18 cellular contexts compared by ENCODE assay signal in the genomic region with DNA sequence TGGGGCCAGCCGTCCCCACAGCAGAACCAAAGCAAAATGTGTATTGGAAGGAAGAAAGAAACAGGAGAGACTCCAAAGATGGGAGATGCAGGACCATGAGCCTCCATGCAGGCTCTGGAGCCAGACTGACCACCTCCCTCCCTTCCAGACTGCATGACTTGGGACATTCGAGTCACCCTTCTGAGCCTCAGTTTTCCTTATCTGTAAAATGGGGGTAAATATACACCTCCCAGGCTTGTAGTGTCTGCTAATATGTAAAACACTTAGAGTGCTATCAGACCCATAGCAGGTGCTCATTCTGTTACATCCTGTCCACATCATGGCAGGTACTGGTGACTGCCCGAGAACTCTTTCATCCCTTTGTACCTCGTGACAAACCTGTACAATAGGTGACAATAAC.
DNase-seq lines count a peak whose midpoint lies in the region; ATAC-seq, FAIRE-seq and TF ChIP-seq lines count a peak whose summit lies in the region.
"Had no signal": no experiment of that assay in that cellular context is flagged by ENCODE, and none has a peak within 500 bp of the region (broad histone marks: within the 10 kb centered on the region; RNA-seq: fewer than 3 reads in every experiment).

No MANE protein-coding gene starts in this region.

- no peaks in the 10 kb centered on the region for H3K9me2 ChIP-seq in OCI-LY1 (ENCODE audit: low read depth, low read length)

- H2AFZ ChIP-seq in OCI-LY1 (ENCODE audit: low read length) (no peak overlapping the region), K562 (ENCODE audit: low read depth, low read length) (no peak overlapping the region)

- intact Hi-C loops in K562 (cut with micrococcal nuclease): no loop called here

- H4K20me1 ChIP-seq in OCI-LY1 (ENCODE audit: insufficient read depth, low read length): no peaks in the 10 kb centered on the region
- H4K20me1 ChIP-seq in K562 (replicated peaks; ENCODE audit: control insufficient read depth, insufficient read depth, low read length): peaks cover 14% of the 10 kb centered on the region; the same call in 1 of the 2 replicates

- peaks cover 14% of the 10 kb centered on the region for H3K4me1 Mint-ChIP-seq in HFFc6 (ENCODE audit: low read depth)

- ATAC-seq in K562 (no peak), GM18517 (IDR thresholded peaks at IDR 0.05; ENCODE audit: unreplicated experiment) (no peak)

- peak overlapping the region; percentile 28; the same call in 1 of the 2 replicates for H3K4me2 ChIP-seq in OCI-LY1 (ENCODE audit: low read length)
- H3K4me2 ChIP-seq in K562 (ENCODE audit: insufficient read depth, low read length): no peak overlapping the region

- H3K36me3 ChIP-seq in OCI-LY1 (ENCODE audit: insufficient read depth, low read length) (peaks cover 37% of the 10 kb centered on the region), K562 (ENCODE audit: control insufficient read depth, insufficient read depth, low read length) (no peaks in the 10 kb centered on the region)

- TF ChIP-seq EP300 in K562 (IDR thresholded peaks at IDR 0.05; ENCODE audit: low read length): no peak

- peak overlapping the region; percentile 10; the same call in 1 of the 2 replicates for H3K27ac Mint-ChIP-seq in HFFc6
- H3K27ac Mint-ChIP-seq: CD4-positive, alpha-beta T cell had no signal

- H3K79me2 ChIP-seq in OCI-LY1 (ENCODE audit: insufficient read depth, low read length): no peaks in the 10 kb centered on the region
- no peaks in the 10 kb centered on the region for H3K79me2 ChIP-seq in K562 (ENCODE audit: control insufficient read depth, insufficient read depth, low read length)

- TF ChIP-seq CTCF in HFFc6 (IDR thresholded peaks at IDR 0.05): no peak
- TF ChIP-seq CTCF in OCI-LY1 (IDR thresholded peaks at IDR 0.05; ENCODE audit: low read length): no peak
- no peak for TF ChIP-seq CTCF in K562 (IDR thresholded peaks at IDR 0.05 in 2 of 3, conservative IDR thresholded peaks at IDR 0.05 in 1 of 3; ENCODE audit: insufficient read depth in 2 of 3, low read depth in 1 of 3, low read length in 3 of 3)

- H3K27ac ChIP-seq in OCI-LY1 (ENCODE audit: low read depth, low read length, poor library complexity, severe bottlenecking) (peak overlapping the region; percentile 89), K562 (ENCODE audit: extremely low read depth, low read depth, low read length) (no peak overlapping the region)
- H3K27ac ChIP-seq: C4-2B had no signal

- peak overlapping the region; percentile 16; the same call in 1 of the 2 replicates for H3K9ac ChIP-seq in OCI-LY1 (ENCODE audit: low read length)
- no peak overlapping the region for H3K9ac ChIP-seq in K562 (ENCODE audit: insufficient read depth in 1 of 2, low read depth in 2 of 2, low read length in 2 of 2)

- 30% methylated on average over 4 of the region's 4 CpGs for WGBS in K562 (ENCODE audit: insufficient coverage, low coverage, missing lambda C conversion rate)

- CTCF ChIA-PET in K562 (lab: Yijun Ruan, JAX; ENCODE audit: low intra/inter-chr PET ratio): no interaction called here

- peaks cover 6% of the 10 kb centered on the region for H3F3A ChIP-seq in OCI-LY1 (ENCODE audit: insufficient read depth, low read length)

- H3K27me3 ChIP-seq in OCI-LY1 (ENCODE audit: insufficient read depth, low read length) (no peaks in the 10 kb centered on the region), K562 (ENCODE audit: control insufficient read depth in 2 of 2, insufficient read depth in 2 of 2, low read length in 2 of 2) (peaks cover 5 to 26% of the 10 kb centered on the region in 2 experiments; a peak in 2 of 5 replicates)

- in situ Hi-C loops in K562 (cut with MboI): no loop called here

- H3K36me3 Mint-ChIP-seq in HFFc6 (ENCODE audit: low read depth): no peaks in the 10 kb centered on the region; the same call in 1 of the 2 replicates

- H3K9me1 ChIP-seq in K562 (ENCODE audit: control insufficient read depth, insufficient read depth, low read length): no peaks in the 10 kb centered on the region

- FAIRE-seq in K562 (lab: Jason Lieb, UNC): no peak
- FAIRE-seq: A204.1, D721Med, G401.6, GM12891 had no signal

- H3K9me3 ChIP-seq in OCI-LY1 (ENCODE audit: low read length) (no peaks in the 10 kb centered on the region), K562 (replicated peaks; ENCODE audit: control insufficient read depth, insufficient read depth, low read depth, low read length) (no peaks in the 10 kb centered on the region)
- H3K9me3 ChIP-seq: Caco-2 had no signal

- no peaks in the 10 kb centered on the region for H3K9me3 Mint-ChIP-seq in HFFc6
- H3K9me3 Mint-ChIP-seq: CD4-positive, alpha-beta T cell had no signal

- H3K4me3 ChIP-seq in OCI-LY1 (ENCODE audit: low read depth, low read length, poor library complexity, severe bottlenecking) (no peak overlapping the region), K562 (no peak overlapping the region)

- no peaks in the 10 kb centered on the region; the same call in 1 of the 2 replicates for H3K27me3 Mint-ChIP-seq in HFFc6 (ENCODE audit: insufficient read depth)
- H3K27me3 Mint-ChIP-seq: CD4-positive, alpha-beta T cell had no signal

- H3K4me3 Mint-ChIP-seq in HFFc6: no peak overlapping the region
- H3K4me3 Mint-ChIP-seq: CD4-positive, alpha-beta T cell had no signal

- TF ChIP-seq RAD21 in K562 (CRISPR knock-in tag; conservative IDR thresholded peaks at IDR 0.05 in 1 of 2, IDR thresholded peaks at IDR 0.05 in 1 of 2): no peak

- no peak for TF ChIP-seq POLR2A in K562 (conservative IDR thresholded peaks at IDR 0.05)

- DNase-seq in HFFc6 (no peak), K562 (ENCODE audit: extremely low read depth in 1 of 4, low spot score in 3 of 4) (no peak), RKO (ENCODE audit: low spot score) (no peak)
- DNase-seq in stimulated activated CD4-positive, alpha-beta T cell treated with anti-CD3 and anti-CD28 coated beads, Interleukin-4, amount 100 ng/mL, for 1 hour: no peak
- DNase-seq: ACHN; Caco-2; CD4-positive, alpha-beta T cell; GOT3; H7; IMR-90; KBM-7 had no signal

- H3K4me1 ChIP-seq in OCI-LY1 (ENCODE audit: insufficient read depth, low read length, severe bottlenecking): peaks cover 63% of the 10 kb centered on the region
- H3K4me1 ChIP-seq in K562 (replicated peaks in 1 of 2; ENCODE audit: control insufficient read depth in 2 of 2, insufficient read depth in 2 of 2, low read length in 2 of 2): no peaks in the 10 kb centered on the region
- H3K4me1 ChIP-seq: Caco-2 had no signal

- POLR2A ChIA-PET in K562 (lab: Yijun Ruan, JAX): no interaction called here

- no TSS peak for BruUV-seq in K562 (replicated peaks; lab: Mats Ljungman, UMichigan)

TF ChIP-seq in K562, 482 proteins besides CTCF, POLR2A, EP300 and RAD21 (continues in another document):
- no peak for TF ChIP-seq GATA2 (CRISPR knock-in tag; IDR thresholded peaks at IDR 0.05)
- TF ChIP-seq, protein P1, sequence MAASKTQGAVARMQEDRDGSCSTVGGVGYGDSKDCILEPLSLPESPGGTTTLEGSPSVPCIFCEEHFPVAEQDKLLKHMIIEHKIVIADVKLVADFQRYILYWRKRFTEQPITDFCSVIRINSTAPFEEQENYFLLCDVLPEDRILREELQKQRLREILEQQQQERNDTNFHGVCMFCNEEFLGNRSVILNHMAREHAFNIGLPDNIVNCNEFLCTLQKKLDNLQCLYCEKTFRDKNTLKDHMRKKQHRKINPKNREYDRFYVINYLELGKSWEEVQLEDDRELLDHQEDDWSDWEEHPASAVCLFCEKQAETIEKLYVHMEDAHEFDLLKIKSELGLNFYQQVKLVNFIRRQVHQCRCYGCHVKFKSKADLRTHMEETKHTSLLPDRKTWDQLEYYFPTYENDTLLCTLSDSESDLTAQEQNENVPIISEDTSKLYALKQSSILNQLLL (CRISPR knock-in tag; IDR thresholded peaks at IDR 0.05; ENCODE audit: borderline replicate concordance): no peak
- TF ChIP-seq, protein P2, sequence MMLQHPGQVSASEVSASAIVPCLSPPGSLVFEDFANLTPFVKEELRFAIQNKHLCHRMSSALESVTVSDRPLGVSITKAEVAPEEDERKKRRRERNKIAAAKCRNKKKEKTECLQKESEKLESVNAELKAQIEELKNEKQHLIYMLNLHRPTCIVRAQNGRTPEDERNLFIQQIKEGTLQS (IDR thresholded peaks at IDR 0.05): no peak
- TF ChIP-seq, protein P2 (CRISPR knock-in tag; conservative IDR thresholded peaks at IDR 0.05): no peak
- no peak for TF ChIP-seq CCNT2 (IDR thresholded peaks at IDR 0.05; ENCODE audit: borderline replicate concordance, extremely low read depth, insufficient read length, low read depth, low read length)
- TF ChIP-seq, protein P3, sequence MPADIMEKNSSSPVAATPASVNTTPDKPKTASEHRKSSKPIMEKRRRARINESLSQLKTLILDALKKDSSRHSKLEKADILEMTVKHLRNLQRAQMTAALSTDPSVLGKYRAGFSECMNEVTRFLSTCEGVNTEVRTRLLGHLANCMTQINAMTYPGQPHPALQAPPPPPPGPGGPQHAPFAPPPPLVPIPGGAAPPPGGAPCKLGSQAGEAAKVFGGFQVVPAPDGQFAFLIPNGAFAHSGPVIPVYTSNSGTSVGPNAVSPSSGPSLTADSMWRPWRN (IDR thresholded peaks at IDR 0.05; ENCODE audit: low read depth): no peak
- no peak for TF ChIP-seq CC2D1A (IDR thresholded peaks at IDR 0.05)
- 0 out of 2 replicates have a peak, but pooled peaks have one; percentile 33 for TF ChIP-seq ESRRA (IDR thresholded peaks at IDR 0.05; ENCODE audit: borderline replicate concordance, low read depth)
- no peak for TF ChIP-seq BACH1 (tag; IDR thresholded peaks at IDR 0.05)
- TF ChIP-seq, protein P4, sequence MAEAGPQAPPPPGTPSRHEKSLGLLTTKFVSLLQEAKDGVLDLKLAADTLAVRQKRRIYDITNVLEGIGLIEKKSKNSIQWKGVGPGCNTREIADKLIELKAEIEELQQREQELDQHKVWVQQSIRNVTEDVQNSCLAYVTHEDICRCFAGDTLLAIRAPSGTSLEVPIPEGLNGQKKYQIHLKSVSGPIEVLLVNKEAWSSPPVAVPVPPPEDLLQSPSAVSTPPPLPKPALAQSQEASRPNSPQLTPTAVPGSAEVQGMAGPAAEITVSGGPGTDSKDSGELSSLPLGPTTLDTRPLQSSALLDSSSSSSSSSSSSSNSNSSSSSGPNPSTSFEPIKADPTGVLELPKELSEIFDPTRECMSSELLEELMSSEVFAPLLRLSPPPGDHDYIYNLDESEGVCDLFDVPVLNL (CRISPR knock-in tag; IDR thresholded peaks at IDR 0.05; ENCODE audit: low read depth): no peak
- no peak for TF ChIP-seq ZNF133 (CRISPR knock-in tag; IDR thresholded peaks at IDR 0.05)
- TF ChIP-seq TRIM24 (IDR thresholded peaks at IDR 0.05): no peak
- TF ChIP-seq ZNF212 (CRISPR knock-in tag; IDR thresholded peaks at IDR 0.05): no peak
- TF ChIP-seq ADNP (tag; IDR thresholded peaks at IDR 0.05): peak; percentile 45; the same call in 1 of the 2 replicates
- TF ChIP-seq RBM25 (IDR thresholded peaks at IDR 0.05; ENCODE audit: low read depth, low read length, severe bottlenecking): peak; percentile 87
- no peak for TF ChIP-seq KLF13 (tag; IDR thresholded peaks at IDR 0.05; ENCODE audit: borderline replicate concordance, low read depth)
